1 cellular context compared by ENCODE assay signal in the genomic region with DNA sequence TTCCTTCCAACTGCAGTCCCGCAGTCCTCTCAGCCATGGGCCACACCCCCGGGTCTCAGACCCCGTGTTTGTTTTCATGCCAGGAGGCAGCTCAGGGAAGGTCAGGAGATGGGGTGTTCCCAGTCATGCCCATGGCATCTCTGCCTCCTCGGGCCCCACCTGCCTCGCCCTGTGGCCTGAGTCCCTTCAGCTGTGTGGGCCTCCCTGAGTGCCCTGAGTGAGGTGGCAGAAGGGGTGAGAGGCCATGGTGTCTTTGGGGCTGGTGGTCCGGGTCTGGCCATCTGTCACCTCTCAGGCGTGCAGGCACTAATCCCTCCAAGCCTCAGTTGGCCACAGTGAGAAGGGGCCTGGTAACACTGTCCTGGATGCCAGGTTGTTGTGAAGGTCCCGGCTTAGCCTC.
TF ChIP-seq lines count a peak whose summit lies in the region.

No MANE protein-coding gene starts in this region.

TF ChIP-seq in IMR-90, 13 proteins besides CTCF, POLR2A, EP300 and RAD21:
- TF ChIP-seq BHLHE40 (IDR thresholded peaks at IDR 0.05; ENCODE audit: low read depth, low read length), result no peak
- TF ChIP-seq RFX5 (IDR thresholded peaks at IDR 0.05; ENCODE audit: low read depth, low read length), result no peak
- TF ChIP-seq CHD1 (IDR thresholded peaks at IDR 0.05; ENCODE audit: low read depth, low read length), result no peak
- TF ChIP-seq RCOR1 (IDR thresholded peaks at IDR 0.05; ENCODE audit: insufficient replicate concordance, low read length), result no peak
- no peak for TF ChIP-seq USF2 (IDR thresholded peaks at IDR 0.05; ENCODE audit: low read depth, low read length)
- TF ChIP-seq MAFK (IDR thresholded peaks at IDR 0.05; ENCODE audit: low read depth, low read length), result no peak
- TF ChIP-seq NFE2L2 (IDR thresholded peaks at IDR 0.05; ENCODE audit: low read depth, low read length), result no peak
- no peak for TF ChIP-seq CEBPB (IDR thresholded peaks at IDR 0.05; ENCODE audit: low read depth, low read length)
- no peak for TF ChIP-seq MXI1 (IDR thresholded peaks at IDR 0.05; ENCODE audit: borderline replicate concordance, low read depth, low read length)
- TF ChIP-seq MAZ (IDR thresholded peaks at IDR 0.05; ENCODE audit: borderline replicate concordance, low read depth, low read length), result no peak
- TF ChIP-seq ELK1 (IDR thresholded peaks at IDR 0.05; ENCODE audit: borderline replicate concordance, low read depth, low read length), result no peak
- no peak for TF ChIP-seq FOS (IDR thresholded peaks at IDR 0.05; ENCODE audit: low read depth, low read length)
- TF ChIP-seq SMC3 (IDR thresholded peaks at IDR 0.05; ENCODE audit: low read depth, low read length), result no peak
